In genomic region chr16:30922960-30923535, GRCh38 we compare ENCODE assay signal across 8 cellular contexts. TPM values are rescaled to one million over a fixed set of nuclear protein-coding genes. Genes with fewer than 3 reads are reported as not detected.
DNase-seq lines count a peak whose midpoint lies in the region; ATAC-seq and TF ChIP-seq lines count a peak whose summit lies in the region.

No MANE protein-coding gene starts in this region.

- H3K27ac Mint-ChIP-seq in T-helper 2 cell treated with Interferon-gamma antibody and Interleukin-4, amounts not matched to agents 5 μg/mL and 100 μg/mL, for 36 hours, result peak overlapping the region; percentile 98
- H3K27ac Mint-ChIP-seq in progenitor cell of endocrine pancreas, result peak overlapping the region; percentile 100

- H3K4me1 Mint-ChIP-seq in T-helper 2 cell treated with Interferon-gamma antibody and Interleukin-4, amounts not matched to agents 5 μg/mL and 100 μg/mL, for 36 hours (ENCODE audit: low read depth), result peaks cover 27% of the 10 kb centered on the region
- peaks cover 8% of the 10 kb centered on the region for H3K4me1 Mint-ChIP-seq in progenitor cell of endocrine pancreas (ENCODE audit: low read depth)

- H3K36me3 ChIP-seq in right atrium auricular region (no peaks in the 10 kb centered on the region), upper lobe of right lung (no peaks in the 10 kb centered on the region)

- H3K27ac ChIP-seq in right atrium auricular region (peak overlapping the region; percentile 94 to 96), upper lobe of right lung (peak overlapping the region; percentile 98)

- peak; percentile 57 for TF ChIP-seq POLR2A in GM18505 (IDR thresholded peaks at IDR 0.05; ENCODE audit: borderline replicate concordance, extremely low read depth, insufficient read depth, insufficient read length)

- peak overlapping the region; percentile 96 for H3K4me3 Mint-ChIP-seq in T-helper 2 cell treated with Interferon-gamma antibody and Interleukin-4, amounts not matched to agents 5 μg/mL and 100 μg/mL, for 36 hours
- peak overlapping the region; percentile 97 for H3K4me3 Mint-ChIP-seq in progenitor cell of endocrine pancreas (ENCODE audit: low read depth)

- intact Hi-C loops in upper lobe of right lung (cut with DNase I), result no loop called here

- TF ChIP-seq CTCF in right atrium auricular region (IDR thresholded peaks at IDR 0.05), result no peak
- no peak for TF ChIP-seq CTCF in progenitor cell of endocrine pancreas (IDR thresholded peaks at IDR 0.05; ENCODE audit: unreplicated experiment)
- TF ChIP-seq CTCF in upper lobe of right lung (IDR thresholded peaks at IDR 0.05), result no peak

- no peaks in the 10 kb centered on the region for H3K9me3 ChIP-seq in right atrium auricular region
- H3K9me3 ChIP-seq in upper lobe of right lung, result no peaks in the 10 kb centered on the region

- H3K27me3 ChIP-seq in right atrium auricular region (no peaks in the 10 kb centered on the region), upper lobe of right lung (no peaks in the 10 kb centered on the region)

- ATAC-seq in GM18505 (IDR thresholded peaks at IDR 0.05; ENCODE audit: unreplicated experiment) (peak; percentile 62), HG02981 (IDR thresholded peaks at IDR 0.05; ENCODE audit: unreplicated experiment) (peak; percentile 55), upper lobe of right lung (peak; percentile 86)

- H3K9me3 Mint-ChIP-seq in T-helper 2 cell treated with Interferon-gamma antibody and Interleukin-4, amounts not matched to agents 5 μg/mL and 100 μg/mL, for 36 hours, result no peaks in the 10 kb centered on the region
- H3K9me3 Mint-ChIP-seq in progenitor cell of endocrine pancreas (ENCODE audit: low read depth), result no peaks in the 10 kb centered on the region

- H3K4me1 ChIP-seq in right atrium auricular region (peaks cover 0 to 32% of the 10 kb centered on the region in 2 donors), upper lobe of right lung (peaks cover 8% of the 10 kb centered on the region)

- no peaks in the 10 kb centered on the region for H3K27me3 Mint-ChIP-seq in T-helper 2 cell treated with Interferon-gamma antibody and Interleukin-4, amounts not matched to agents 5 μg/mL and 100 μg/mL, for 36 hours (ENCODE audit: low read depth)
- no peaks in the 10 kb centered on the region for H3K27me3 Mint-ChIP-seq in progenitor cell of endocrine pancreas

- peak overlapping the region; percentile 85 to 86 for H3K4me3 ChIP-seq in right atrium auricular region
- peak overlapping the region; percentile 72 for H3K4me3 ChIP-seq in upper lobe of right lung

- peaks cover 5% of the 10 kb centered on the region for H3K36me3 Mint-ChIP-seq in T-helper 2 cell treated with Interferon-gamma antibody and Interleukin-4, amounts not matched to agents 5 μg/mL and 100 μg/mL, for 36 hours (ENCODE audit: low read depth)
- peaks cover 2% of the 10 kb centered on the region for H3K36me3 Mint-ChIP-seq in progenitor cell of endocrine pancreas (ENCODE audit: insufficient read depth)

- DNase-seq in NCI-H1930 (lab: John Stamatoyannopoulos, UW) (peak; percentile 99), anterior cingulate cortex (lab: John Stamatoyannopoulos, UW) (peak; percentile 86 to 100 (median 99)), right atrium auricular region (ENCODE audit: low spot score) (peak; percentile 99), progenitor cell of endocrine pancreas (ENCODE audit: low spot score, unreplicated experiment) (peak; percentile 96), upper lobe of right lung (peak; percentile 100)
- peak; percentile 97 for DNase-seq in T-helper 2 cell treated with Interferon-gamma antibody and Interleukin-4, amounts not matched to agents 5 μg/mL and 100 μg/mL, for 36 hours (ENCODE audit: low spot score)

RNA-seq across cellular contexts. Expression of gene FBXL19, which starts 0.3 kb away (rescaled TPM):
- 1 to 10 TPM; 5.7 to 7.9 TPM for total RNA-seq in right atrium auricular region
- 65.6 and 66.8 TPM in 2 replicates for total RNA-seq in progenitor cell of endocrine pancreas
- 13.4 TPM for total RNA-seq in upper lobe of right lung

RNA-seq across cellular contexts. Expression of gene ORAI3, which starts 25.8 kb away (rescaled TPM):
- total RNA-seq in right atrium auricular region, result 10 to 100 TPM; 22.4 to 23.0 TPM
- 19.1 and 19.5 TPM in 2 replicates for total RNA-seq in progenitor cell of endocrine pancreas
- 19.5 TPM for total RNA-seq in upper lobe of right lung

RNA-seq across cellular contexts. Expression of gene CTF1, which starts 26.6 kb away (rescaled TPM):
- total RNA-seq in right atrium auricular region (1 to 10 TPM; 6.5 to 7.6 TPM), progenitor cell of endocrine pancreas (4.5 and 5.1 TPM in 2 replicates), upper lobe of right lung (9.3 TPM)

RNA-seq across cellular contexts. Expression of gene BCL7C, which starts 29.2 kb away (rescaled TPM):
- total RNA-seq in right atrium auricular region, result 10 to 100 TPM; 21.1 to 35.1 TPM
- total RNA-seq in progenitor cell of endocrine pancreas, result 33.2 and 34.2 TPM in 2 replicates
- total RNA-seq in upper lobe of right lung, result 25.3 TPM

RNA-seq across cellular contexts. Expression of gene SETD1A, which starts 34.5 kb away (rescaled TPM):
- 1 to 10 TPM; 3.8 to 8.6 TPM for total RNA-seq in right atrium auricular region
- 25.4 and 27.7 TPM in 2 replicates for total RNA-seq in progenitor cell of endocrine pancreas
- total RNA-seq in upper lobe of right lung, result 18.6 TPM

Comparison
In these comparisons a context has a peak if more than half of its experiments do, and no peak if none do; other contexts are left out.
1. Peak in every context shown above with its lines: DNase-seq, ATAC-seq, H3K4me3 ChIP-seq and H3K27ac ChIP-seq.